Comparison of ENCODE assay signal across 10 cellular contexts in the genomic region with DNA sequence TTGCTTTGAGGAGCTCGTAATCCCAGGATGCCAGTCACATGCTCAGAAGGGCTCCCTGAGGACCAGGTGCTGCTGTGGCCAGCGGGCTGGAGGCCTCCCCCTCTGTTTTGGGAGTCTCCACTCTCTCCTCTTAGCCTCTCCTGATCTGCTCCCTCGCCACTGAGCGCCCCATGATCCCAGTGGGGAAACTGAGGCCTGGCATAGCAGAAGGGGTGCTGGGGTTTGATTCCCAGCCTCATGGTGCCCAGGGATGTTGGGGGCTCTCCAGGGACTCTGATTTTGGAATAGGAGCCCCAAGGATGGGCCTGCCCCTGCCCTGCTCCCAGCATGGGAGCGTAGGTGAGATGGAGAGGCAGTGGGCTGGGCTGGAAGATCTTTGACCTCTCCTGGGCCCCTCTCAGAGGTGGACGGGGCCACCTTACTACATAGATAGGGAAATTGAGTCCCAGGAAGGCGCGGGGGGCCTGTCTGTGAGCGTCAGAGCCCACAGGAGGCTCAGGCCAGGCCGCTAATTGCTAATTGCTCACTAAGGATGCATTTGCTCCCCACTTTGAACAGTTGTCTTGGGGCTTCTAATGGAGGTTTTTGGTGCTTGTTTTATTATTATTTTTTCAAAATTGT. TPM values are rescaled to one million over a fixed set of nuclear protein-coding genes. Genes with fewer than 3 reads are reported as not detected.
A peak's percentile ranks its signal among the peaks of the same experiment; 100 is the strongest.
DNase-seq lines count a peak whose midpoint lies in the region; ATAC-seq, FAIRE-seq and TF ChIP-seq lines count a peak whose summit lies in the region.
"Had no signal": no experiment of that assay in that cellular context is flagged by ENCODE, and none has a peak within 500 bp of the region (broad histone marks: within the 10 kb centered on the region; RNA-seq: fewer than 3 reads in every experiment).

No MANE protein-coding gene starts in this region.

- H2BK15ac ChIP-seq in H1 (ENCODE audit: low read length), result no peak overlapping the region

- no peak overlapping the region for H3K14ac ChIP-seq in H1 (ENCODE audit: insufficient read length)

- H4K91ac ChIP-seq in H1 (replicated peaks; ENCODE audit: insufficient read length, low read length), result no peak overlapping the region

- no peak overlapping the region for H3K18ac ChIP-seq in H1 (ENCODE audit: extremely low read depth, low read length)

- H4K5ac ChIP-seq in H1 (ENCODE audit: insufficient read length, low read depth, low read length), result no peak overlapping the region

- no peak overlapping the region for H2AFZ ChIP-seq in H1 (ENCODE audit: low read length)

- no peak overlapping the region for H2BK120ac ChIP-seq in H1 (replicated peaks; ENCODE audit: low read depth, low read length)

- H3K27me3 ChIP-seq in MG63 (no peaks in the 10 kb centered on the region), H1 (replicated peaks in 1 of 4; ENCODE audit: control insufficient read depth in 3 of 4, extremely low read depth in 1 of 4, insufficient read depth in 3 of 4, low read length in 3 of 4) (no peaks in the 10 kb centered on the region), ovary (no peaks in the 10 kb centered on the region)
- H3K27me3 ChIP-seq: cardiac muscle cell had no signal

- WGBS in H1 (ENCODE audit: extremely low coverage in 1 of 2, insufficient coverage in 1 of 2, insufficient read length in 1 of 2, insufficient replicate concordance in 2 of 2, low coverage in 1 of 2, low lambda C conversion rate in 2 of 2, missing lambda C conversion rate in 1 of 2), 2 experiments, result 85% methylated on average over 10 of the region's 10 CpGs; no CpG with 5 or more reads in 1 of the 2 experiments
- WGBS in ovary, 3 donors, result 87 to 92% (median 90%) methylated on average over 10 of the region's 10 CpGs

- CTCF ChIA-PET in Calu3 (lab: Charles Lee), result interaction anchor here (0.9 kb wide), 1 partner anchor 241 kb away, joined by 3 read pairs; a partner anchor contains a TSS
- CTCF ChIA-PET in H1 (lab: Charles Lee; ENCODE audit: partially characterized antibody), result interaction anchor here (0.7 to 3.1 kb wide), 5 partner anchors 10 to 94 kb away, joined by 3 to 9 read pairs (median 4); no protein-coding TSS in a partner anchor

- H4K8ac ChIP-seq in H1 (ENCODE audit: extremely low read depth, insufficient read depth, low read length), result no peak overlapping the region

- TF ChIP-seq POLR2A in H1 (IDR thresholded peaks at IDR 0.05; ENCODE audit: control extremely low read depth in 1 of 2, low read depth in 2 of 2, low read length in 2 of 2) (no peak), ovary (IDR thresholded peaks at IDR 0.05) (no peak)

- H3K27me3 Mint-ChIP-seq in Calu3 (ENCODE audit: unreplicated experiment), result no peaks in the 10 kb centered on the region

- H3K27ac ChIP-seq in H1 (ENCODE audit: low read depth, low read length) (no peak overlapping the region), ovary (peak overlapping the region; percentile 21 to 22)
- H3K27ac ChIP-seq: cardiac muscle cell had no signal

- peak overlapping the region; percentile 25 to 45; a peak in 1 of 4 replicates for H3K4me2 ChIP-seq in H1 (ENCODE audit: insufficient read depth in 1 of 2, low read depth in 2 of 2, low read length in 2 of 2)

- no peak for DNase-seq in Calu3
- DNase-seq in MG63, result no peak
- DNase-seq in H1 (ENCODE audit: low read depth in 1 of 2, low spot score in 2 of 2), result no peak
- peak in 2 of 5 donors; percentile 15 to 31 for DNase-seq in ovary
- no peak for DNase-seq in hypothalamus (lab: John Stamatoyannopoulos, UW)
- no peak for DNase-seq in occipital lobe (lab: John Stamatoyannopoulos, UW)
- no peak for DNase-seq in NCI-H748 (lab: John Stamatoyannopoulos, UW; ENCODE audit: unreplicated experiment)
- DNase-seq: NCI-H1092 had no signal

- no peak overlapping the region for H2AK5ac ChIP-seq in H1 (ENCODE audit: low read depth, low read length)

- H3K9ac ChIP-seq in H1 (replicated peaks in 1 of 4; ENCODE audit: extremely low read depth in 1 of 4, low read depth in 3 of 4, low read length in 3 of 4), result no peak overlapping the region

- H2BK20ac ChIP-seq in H1 (ENCODE audit: low read length), result no peak overlapping the region

- H3K4me3 ChIP-seq in MG63 (peak overlapping the region; percentile 49), H1 (ENCODE audit: extremely low read depth in 1 of 4, insufficient read depth in 2 of 4, low read depth in 3 of 4, low read length in 4 of 4) (no peak overlapping the region), ovary (no peak overlapping the region)
- H3K4me3 ChIP-seq: cardiac muscle cell had no signal

- no peak for ATAC-seq in GM18873 (IDR thresholded peaks at IDR 0.05; ENCODE audit: low FRiP score, unreplicated experiment)

- TF ChIP-seq CTCF in Calu3 (IDR thresholded peaks at IDR 0.05; ENCODE audit: unreplicated experiment) (no peak), H1 (IDR thresholded peaks at IDR 0.05; ENCODE audit: control extremely low read depth in 1 of 3, insufficient read depth in 1 of 3, low read depth in 1 of 3, low read length in 3 of 3) (no peak), ovary (IDR thresholded peaks at IDR 0.05) (no peak)

- no peaks in the 10 kb centered on the region for H3K9me3 Mint-ChIP-seq in Calu3 (ENCODE audit: low read depth, unreplicated experiment)

- peaks cover 42% of the 10 kb centered on the region for H3K4me1 Mint-ChIP-seq in Calu3 (ENCODE audit: low read depth, unreplicated experiment)

- H3K79me2 ChIP-seq in H1 (ENCODE audit: control insufficient read depth in 1 of 2, insufficient read depth in 2 of 2, low read length in 2 of 2), result no peaks in the 10 kb centered on the region

- peak overlapping the region; percentile 6; the same call in 1 of the 2 replicates for H2BK12ac ChIP-seq in H1 (ENCODE audit: low read depth, low read length)

- H3K4me3 Mint-ChIP-seq in Calu3 (ENCODE audit: low read depth, unreplicated experiment), result peak overlapping the region; percentile 68

- H3K56ac ChIP-seq in H1 (replicated peaks; ENCODE audit: insufficient read length, low read depth, low read length), result no peak overlapping the region

- TF ChIP-seq EP300 in H1 (IDR thresholded peaks at IDR 0.05; ENCODE audit: borderline replicate concordance in 1 of 2, low read depth in 2 of 2, low read length in 2 of 2) (no peak), ovary (IDR thresholded peaks at IDR 0.05) (no peak)

- no peaks in the 10 kb centered on the region for H3K36me3 ChIP-seq in MG63
- H3K36me3 ChIP-seq in H1 (ENCODE audit: control insufficient read depth in 2 of 4, insufficient read depth in 4 of 4, low read length in 3 of 4), result no peaks in the 10 kb centered on the region
- H3K36me3 ChIP-seq in ovary, result no peaks in the 10 kb centered on the region
- H3K36me3 ChIP-seq: cardiac muscle cell had no signal

- no peak for FAIRE-seq in H1 (lab: Jason Lieb, UNC)

- no peaks in the 10 kb centered on the region for H3K79me1 ChIP-seq in H1 (ENCODE audit: low read depth, low read length)

- H2BK5ac ChIP-seq in H1 (ENCODE audit: low read depth, low read length), result no peak overlapping the region

- no peaks in the 10 kb centered on the region for H3K23me2 ChIP-seq in H1 (ENCODE audit: low read depth, low read length)

- H3K9me3 ChIP-seq in MG63 (no peaks in the 10 kb centered on the region), H1 (ENCODE audit: insufficient read depth in 2 of 2, low read depth in 1 of 2, low read length in 1 of 2) (no peaks in the 10 kb centered on the region), ovary (no peaks in the 10 kb centered on the region)

- H3K4me1 ChIP-seq in H1 (replicated peaks in 1 of 4; ENCODE audit: control insufficient read depth in 3 of 4, insufficient read depth in 4 of 4, low read length in 3 of 4) (peaks cover 0 to 12% (median 8%) of the 10 kb centered on the region in 4 experiments; a peak in 6 of 7 replicates), ovary (ENCODE audit: insufficient read depth) (peaks cover 7% of the 10 kb centered on the region)

- BruUV-seq in Calu3 (replicated peaks; lab: Mats Ljungman, UMichigan), result no TSS peak

- no peak overlapping the region for H3K4ac ChIP-seq in H1 (replicated peaks; ENCODE audit: insufficient read length, low read depth, low read length)

- intact Hi-C loops in Calu3 (cut with micrococcal nuclease; ENCODE audit: unreplicated experiment) (no loop called here), ovary (cut with DNase I) (loop anchor here in 1 of 4 donors (10.0 kb wide), 1 partner anchor 49 kb away; no protein-coding TSS in a partner anchor)

- peak overlapping the region; percentile 3 for H3K27ac Mint-ChIP-seq in Calu3 (ENCODE audit: unreplicated experiment)

- peaks cover 0 to 2% of the 10 kb centered on the region in 2 experiments for H4K20me1 ChIP-seq in H1 (replicated peaks in 1 of 2; ENCODE audit: control insufficient read depth in 1 of 2, insufficient read depth in 2 of 2, low read length in 2 of 2)

- no peak overlapping the region for H3K23ac ChIP-seq in H1 (ENCODE audit: insufficient read length)

- H3K36me3 Mint-ChIP-seq in Calu3 (ENCODE audit: insufficient read depth, unreplicated experiment), result peaks cover 6% of the 10 kb centered on the region

- POLR2A ChIA-PET in H1 (lab: Charles Lee; ENCODE audit: partially characterized antibody), result interaction anchor here (0.6 to 0.7 kb wide), 2 partner anchors 14 to 110 kb away, joined by 3 to 4 read pairs; no protein-coding TSS in a partner anchor

- TF ChIP-seq RAD21 in H1 (IDR thresholded peaks at IDR 0.05 in 1 of 2, conservative IDR thresholded peaks at IDR 0.05 in 1 of 2; ENCODE audit: low read depth in 2 of 2, low read length in 2 of 2), result no peak

TF ChIP-seq in H1, 55 proteins besides CTCF, POLR2A, EP300 and RAD21 (continues in another document):
- TF ChIP-seq SP4 (IDR thresholded peaks at IDR 0.05; ENCODE audit: low read length) (no peak), SIN3A (conservative IDR thresholded peaks at IDR 0.05 in 1 of 2, IDR thresholded peaks at IDR 0.05 in 1 of 2; ENCODE audit: low read depth in 1 of 2, low read length in 2 of 2) (no peak), HDAC2 (IDR thresholded peaks at IDR 0.05; ENCODE audit: borderline replicate concordance in 1 of 2, low read depth in 2 of 2, low read length in 2 of 2) (no peak), GTF2F1 (IDR thresholded peaks at IDR 0.05; ENCODE audit: borderline replicate concordance, low read depth, low read length) (no peak), PHF8 (conservative IDR thresholded peaks at IDR 0.05; ENCODE audit: low read depth, low read length) (no peak)

RNA-seq across cellular contexts. Expression of a gene that starts 0.5 kb away (rescaled TPM):
- total RNA-seq in Calu3 (2022), result 67.7 and 71.4 TPM in 2 replicates
- 21.5 and 28.0 TPM in 2 replicates for total RNA-seq in MG63 (2014; rRNA removed; shearing (Covaris generic); ENCODE audit: low replicate concordance)
- total RNA-seq in H1 (2021; fragmentation: NEBNext Ultra II Directional; extraction: Animal tissue kit (Norgen Biotek cat#: 25700)), result 4.7 and 5.1 TPM in 2 replicates
- 2.4 and 5.5 TPM in 2 replicates for polyA plus RNA-seq in H1 (2011; rRNA removed)
- polyA plus RNA-seq in H1 (2011; cell fraction: cytosol; rRNA removed), result 4.9 TPM
- polyA plus RNA-seq in H1 (2011; cell fraction: nucleus; rRNA removed), result 13.5 TPM
- 2.0 to 4.3 TPM (median 2.9 TPM) in 4 replicates for polyA plus RNA-seq in H1 (2012, experiment 1 of 2)
- 0.45 TPM for polyA plus RNA-seq in H1 (2012, experiment 2 of 2)
- polyA plus RNA-seq in H1 (2013, experiment 1 of 2), result 1.8 TPM
- 1.7 TPM for polyA plus RNA-seq in H1 (2013, experiment 2 of 2)
- polyA minus RNA-seq in H1 (2011; rRNA and poly(A)+ RNA removed), result 6.9 and 7.2 TPM in 2 replicates
- polyA minus RNA-seq in H1 (2011; cell fraction: cytosol; rRNA and poly(A)+ RNA removed), result 7.3 TPM
- 6.4 TPM for polyA minus RNA-seq in H1 (2011; cell fraction: nucleus; rRNA and poly(A)+ RNA removed)
- 10 to 100 TPM; 23.4 to 78.9 (median 39.5) TPM for total RNA-seq in ovary
- polyA plus RNA-seq in ovary, result 10 to 100 TPM; 10.2 to 10.7 TPM
- 8.7 TPM for total RNA-seq in occipital lobe
